In genomic region chr4:16238304-16238703, GRCh38 we compare ENCODE assay signal across 16 cellular contexts.
"Had no signal": no experiment of that assay in that cellular context is flagged by ENCODE, and none has a peak within 500 bp of the region (broad histone marks: within the 10 kb centered on the region; RNA-seq: fewer than 3 reads in every experiment).

No MANE protein-coding gene starts in this region.

- H3K27ac ChIP-seq: colonic mucosa, left ventricle myocardium inferior, prostate gland, SK-N-MC, skin epidermis, suprapubic skin had no signal

- DNase-seq: activated CD4-positive, alpha-beta T cell treated with anti-CD3 and anti-CD28 coated beads, Interleukin-2, amount 50 U/mL, for 48 hours; activated naive CD4-positive, alpha-beta T cell treated with anti-CD3 and anti-CD28 coated beads for 36 hours; colonic mucosa; kidney; left ventricle myocardium inferior; occipital lobe; right cardiac atrium; stimulated activated CD4-positive, alpha-beta T cell treated with anti-CD3 and anti-CD28 coated beads, Interleukin-4, amount 100 ng/mL, for 24 hours; stimulated activated naive CD4-positive, alpha-beta T cell treated with Interleukin-2 at 50 U/mL for 16 hours; T1000 had no signal

- H3K4me3 ChIP-seq: colonic mucosa, left ventricle myocardium inferior, prostate gland, SK-N-MC, skin epidermis, suprapubic skin had no signal

- ATAC-seq: esophagus mucosa, T-cell had no signal

- H3K27me3 ChIP-seq: colonic mucosa, suprapubic skin had no signal

- H3K36me3 ChIP-seq: colonic mucosa, prostate gland had no signal

- H3K4me1 ChIP-seq: colonic mucosa, left ventricle myocardium inferior, prostate gland, suprapubic skin had no signal

- H3K9me3 ChIP-seq: colonic mucosa, left ventricle myocardium inferior, prostate gland, suprapubic skin had no signal
